ENCODE assay signal across 8 cellular contexts in genomic region chr16:87581867-87582220, GRCh38. TPM values are rescaled to one million over a fixed set of nuclear protein-coding genes. Genes with fewer than 3 reads are reported as not detected.
DNase-seq lines count a peak whose midpoint lies in the region; ATAC-seq and TF ChIP-seq lines count a peak whose summit lies in the region.

No MANE protein-coding gene starts in this region.

- peak overlapping the region; percentile 80 to 95 (median 91) for H3K27ac ChIP-seq in adrenal gland
- peak overlapping the region; percentile 82 to 91 (median 88) for H3K27ac ChIP-seq in sigmoid colon

- TF ChIP-seq EP300 in sigmoid colon (IDR thresholded peaks at IDR 0.05) = peak in 1 of 4 donors; percentile 49

- ATAC-seq in left cardiac atrium (peak; percentile 91 to 94), HG02678 (IDR thresholded peaks at IDR 0.05; ENCODE audit: unreplicated experiment) (no peak)

- H3K4me3 ChIP-seq in adrenal gland (peak overlapping the region in 1 of 4 donors; percentile 14), sigmoid colon (peak overlapping the region in 2 of 4 donors; percentile 10 to 17)

- WGBS in adrenal gland, 4 donors = 9 to 18% (median 12%) methylated on average over 5 of the region's 5 CpGs
- WGBS in sigmoid colon, 2 donors = 54 to 69% methylated on average over 5 of the region's 5 CpGs

- in situ Hi-C loops in KBM-7 (cut with MboI; ENCODE audit: low pct_unique_long_range_greater_than_20kb, low sequenced_read_pairs) = no loop called here

- H3K27me3 ChIP-seq in adrenal gland (no peaks in the 10 kb centered on the region), sigmoid colon (peaks cover 0 to 15% (median 3%) of the 10 kb centered on the region in 3 donors)

- TF ChIP-seq CTCF in adrenal gland (IDR thresholded peaks at IDR 0.05) (no peak), sigmoid colon (IDR thresholded peaks at IDR 0.05) (no peak)

- H3K36me3 ChIP-seq in adrenal gland (replicated peaks in 1 of 2) (no peaks in the 10 kb centered on the region), sigmoid colon (no peaks in the 10 kb centered on the region)

- H3K4me1 ChIP-seq in adrenal gland (replicated peaks in 1 of 2) (peaks cover 20 to 28% of the 10 kb centered on the region in 2 donors), sigmoid colon (peaks cover 0 to 30% (median 24%) of the 10 kb centered on the region in 4 donors)

- DNase-seq in GOT3 (lab: John Stamatoyannopoulos, UW) (peak; percentile 44), adrenal gland (peak; percentile 82 to 92 (median 90)), left cardiac atrium (peak; percentile 81), sigmoid colon (peak; percentile 93), NCI-H748 (lab: John Stamatoyannopoulos, UW; ENCODE audit: unreplicated experiment) (no peak), RPMI8226 (no peak), KBM-7 (no peak)

- no peaks in the 10 kb centered on the region for H3K9me3 ChIP-seq in adrenal gland (replicated peaks in 1 of 3)
- no peaks in the 10 kb centered on the region for H3K9me3 ChIP-seq in sigmoid colon

- TF ChIP-seq POLR2A in adrenal gland (IDR thresholded peaks at IDR 0.05) (no peak), sigmoid colon (IDR thresholded peaks at IDR 0.05) (no peak)

- intact Hi-C loops in adrenal gland (cut with DNase I) = loop anchor here in 1 of 2 donors (10.0 kb wide), 1 partner anchor 183 kb away; the partner anchor contains the start of gene KLHDC4
- intact Hi-C loops in left cardiac atrium (cut with DNase I) = no loop called here
- intact Hi-C loops in sigmoid colon (cut with DNase I) = loop anchor here (10.0 kb wide), 1 partner anchor 293 kb away; no protein-coding TSS in a partner anchor

RNA-seq across cellular contexts. Expression of gene JPH3, which starts 20.5 kb away (rescaled TPM):
- total RNA-seq in adrenal gland (1 to 10 TPM in 2 of 8 donors, under 1 TPM in 5, not detected in 1; 0.10 to 3.7 (median 0.38) TPM), left cardiac atrium (under 1 TPM; 0.05 to 0.09 TPM), sigmoid colon (1 to 10 TPM in 2 of 4 donors, under 1 TPM in 2; 0.16 to 1.4 (median 0.81) TPM)
- polyA plus RNA-seq in adrenal gland (1 to 10 TPM in 1 of 3 donors, under 1 TPM in 2; 0.71 to 1.4 (median 0.82) TPM), sigmoid colon (under 1 TPM in 2 of 3 donors, not detected in 1; under 0.01 to 0.90 TPM)

Comparison
In these comparisons a context has a peak if more than half of its experiments do, and no peak if none do; other contexts are left out.
1. DNase-seq: peak in GOT3 (single experiment), adrenal gland (7 of 7), left cardiac atrium (single experiment) and sigmoid colon (single experiment); none in NCI-H748 (single experiment), RPMI8226 (single experiment) and KBM-7 (single experiment).